ENCODE assay signal across 16 cellular contexts in the genomic region with DNA sequence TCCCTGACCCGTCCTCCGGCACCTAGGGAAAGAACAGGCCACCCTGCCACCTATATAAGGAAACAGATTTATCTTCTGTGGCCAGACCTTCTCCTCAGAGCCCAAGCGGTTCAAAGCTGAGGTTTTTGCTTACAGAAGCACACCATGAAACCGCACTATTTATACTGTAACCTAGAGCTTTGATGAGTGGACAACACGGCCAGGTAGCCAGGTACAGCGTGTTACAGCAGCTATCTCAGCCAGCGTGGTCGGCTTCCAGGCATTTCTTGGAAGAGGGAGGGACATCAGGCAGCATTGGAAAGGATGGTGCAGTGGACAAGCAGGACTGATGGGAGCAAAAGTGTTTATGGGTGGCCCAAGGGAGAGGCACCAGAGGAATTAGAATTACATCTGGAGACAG. TPM values are rescaled to one million over a fixed set of nuclear protein-coding genes. Genes with fewer than 3 reads are reported as not detected.
DNase-seq lines count a peak whose midpoint lies in the region; ATAC-seq and TF ChIP-seq lines count a peak whose summit lies in the region.
"Had no signal": no experiment of that assay in that cellular context is flagged by ENCODE, and none has a peak within 500 bp of the region (broad histone marks: within the 10 kb centered on the region; RNA-seq: fewer than 3 reads in every experiment).

No MANE protein-coding gene starts in this region.

- no peaks in the 10 kb centered on the region for H3K27me3 Mint-ChIP-seq in MCF 10A (ENCODE audit: insufficient read depth, unreplicated experiment)
- H3K27me3 Mint-ChIP-seq in endothelial cell (ENCODE audit: unreplicated experiment): peaks cover 7% of the 10 kb centered on the region
- no peaks in the 10 kb centered on the region for H3K27me3 Mint-ChIP-seq in neural crest cell (ENCODE audit: low read depth)
- H3K27me3 Mint-ChIP-seq in type B pancreatic cell: no peaks in the 10 kb centered on the region
- H3K27me3 Mint-ChIP-seq in activated CD8-positive, alpha-beta T cell treated with anti-CD3 and anti-CD28 coated beads, Interleukin-2, amount 10 ng/mL, durations not matched to agents 7 days and 5 days (ENCODE audit: low read depth): no peaks in the 10 kb centered on the region

- H3K4me1 Mint-ChIP-seq in MCF 10A (ENCODE audit: insufficient read depth, unreplicated experiment): peaks cover 20% of the 10 kb centered on the region
- H3K4me1 Mint-ChIP-seq in endothelial cell (ENCODE audit: unreplicated experiment): peaks cover 8% of the 10 kb centered on the region
- H3K4me1 Mint-ChIP-seq in neural crest cell: no peaks in the 10 kb centered on the region
- no peaks in the 10 kb centered on the region for H3K4me1 Mint-ChIP-seq in type B pancreatic cell (ENCODE audit: unreplicated experiment)
- H3K4me1 Mint-ChIP-seq in activated CD8-positive, alpha-beta T cell treated with anti-CD3 and anti-CD28 coated beads, Interleukin-2, amount 10 ng/mL, durations not matched to agents 7 days and 5 days (ENCODE audit: low read depth): no peaks in the 10 kb centered on the region

- H3K9ac ChIP-seq in mammary epithelial cell (ENCODE audit: insufficient read depth, low read length): no peak overlapping the region

- H2AFZ ChIP-seq in mammary epithelial cell (ENCODE audit: low read depth, low read length): no peak overlapping the region
- H2AFZ ChIP-seq: GM23338 had no signal

- CTCF ChIA-PET in MCF 10A (lab: Yijun Ruan, JAX) (interaction anchor here (0.6 to 1.4 kb wide), 4 partner anchors 14 to 26 kb away, joined by 3 to 4 read pairs (median 4); no protein-coding TSS in a partner anchor), mammary epithelial cell (lab: Charles Lee; ENCODE audit: low non-redundant PET) (no interaction called here)
- CTCF ChIA-PET in activated CD8-positive, alpha-beta T cell treated with anti-CD3 and anti-CD28 coated beads, Interleukin-2, amount 10 ng/mL, durations not matched to agents 7 days and 5 days (lab: Charles Lee): no interaction called here

- no peaks in the 10 kb centered on the region for H4K20me1 ChIP-seq in mammary epithelial cell (ENCODE audit: insufficient read depth, low read length)

- H3K9me3 ChIP-seq in mammary epithelial cell (replicated peaks; ENCODE audit: insufficient read depth, low read length): no peaks in the 10 kb centered on the region

- H3K9me3 Mint-ChIP-seq in MCF 10A (ENCODE audit: unreplicated experiment) (no peaks in the 10 kb centered on the region), endothelial cell (ENCODE audit: unreplicated experiment) (no peaks in the 10 kb centered on the region), neural crest cell (no peaks in the 10 kb centered on the region), type B pancreatic cell (no peaks in the 10 kb centered on the region)
- H3K9me3 Mint-ChIP-seq in activated CD8-positive, alpha-beta T cell treated with anti-CD3 and anti-CD28 coated beads, Interleukin-2, amount 10 ng/mL, durations not matched to agents 7 days and 5 days (ENCODE audit: insufficient read depth): no peaks in the 10 kb centered on the region
- H3K9me3 Mint-ChIP-seq: CD14-positive monocyte; CD8-positive, alpha-beta T cell; GM23338; H9 had no signal

- BruUV-seq in MCF 10A (replicated peaks; lab: Mats Ljungman, UMichigan) (no TSS peak), mammary epithelial cell (replicated peaks; lab: Mats Ljungman, UMichigan) (no TSS peak)

- no peaks in the 10 kb centered on the region for H3K79me2 ChIP-seq in mammary epithelial cell (ENCODE audit: insufficient read depth, low read length)

- intact Hi-C loops in MCF 10A (cut with micrococcal nuclease): no loop called here
- intact Hi-C loops in mammary epithelial cell (cut with micrococcal nuclease): no loop called here

- no peak overlapping the region for H3K27ac ChIP-seq in mammary epithelial cell (ENCODE audit: insufficient read depth, low read depth, low read length)
- H3K27ac ChIP-seq: 22Rv1 had no signal

- H3K27ac Mint-ChIP-seq in MCF 10A (ENCODE audit: low read depth, unreplicated experiment) (peak overlapping the region; percentile 75), endothelial cell (ENCODE audit: unreplicated experiment) (peak overlapping the region; percentile 16), neural crest cell (ENCODE audit: unreplicated experiment) (peak overlapping the region; percentile 28), type B pancreatic cell (peak overlapping the region; percentile 41)
- no peak overlapping the region for H3K27ac Mint-ChIP-seq in activated CD8-positive, alpha-beta T cell treated with anti-CD3 and anti-CD28 coated beads, Interleukin-2, amount 10 ng/mL, durations not matched to agents 7 days and 5 days
- H3K27ac Mint-ChIP-seq: CD14-positive monocyte; CD8-positive, alpha-beta T cell; GM23338 had no signal

- no peak overlapping the region for H3K4me3 Mint-ChIP-seq in MCF 10A (ENCODE audit: unreplicated experiment)
- H3K4me3 Mint-ChIP-seq in endothelial cell (ENCODE audit: unreplicated experiment): no peak overlapping the region
- no peak overlapping the region for H3K4me3 Mint-ChIP-seq in neural crest cell
- H3K4me3 Mint-ChIP-seq in type B pancreatic cell: no peak overlapping the region
- no peak overlapping the region for H3K4me3 Mint-ChIP-seq in activated CD8-positive, alpha-beta T cell treated with anti-CD3 and anti-CD28 coated beads, Interleukin-2, amount 10 ng/mL, durations not matched to agents 7 days and 5 days
- H3K4me3 Mint-ChIP-seq: CD14-positive monocyte; CD8-positive, alpha-beta T cell; GM23338; H9 had no signal

- TF ChIP-seq CTCF in MCF 10A (IDR thresholded peaks at IDR 0.05; ENCODE audit: unreplicated experiment) (no peak), mammary epithelial cell (conservative IDR thresholded peaks at IDR 0.05 in 1 of 2, IDR thresholded peaks at IDR 0.05 in 1 of 2; ENCODE audit: extremely low read depth in 1 of 2, insufficient read depth in 1 of 2, low read depth in 1 of 2, low read length in 2 of 2) (no peak), endothelial cell (IDR thresholded peaks at IDR 0.05; ENCODE audit: unreplicated experiment) (no peak), neural crest cell (conservative IDR thresholded peaks at IDR 0.05) (no peak), type B pancreatic cell (conservative IDR thresholded peaks at IDR 0.05) (no peak)

- ATAC-seq in GM19463 (IDR thresholded peaks at IDR 0.05; ENCODE audit: unreplicated experiment) (no peak), GM19455 (IDR thresholded peaks at IDR 0.05; ENCODE audit: unreplicated experiment) (no peak)
- no peak for ATAC-seq in activated CD8-positive, alpha-beta T cell treated with anti-CD3 and anti-CD28 coated beads, Interleukin-2, amount 10 ng/mL, durations not matched to agents 7 days and 5 days
- ATAC-seq: CD8-positive, alpha-beta T cell; GM23338 had no signal

- dilution Hi-C loops in mammary epithelial cell (cut with HindIII; ENCODE audit: low sequenced_read_pairs): no loop called here

- WGBS in mammary epithelial cell (ENCODE audit: low coverage, missing lambda C conversion rate): 95% methylated on average over 8 of the region's 8 CpGs

- H3K4me3 ChIP-seq in mammary epithelial cell (replicated peaks in 1 of 3; ENCODE audit: insufficient read depth in 1 of 3, low read depth in 2 of 3, low read length in 3 of 3): no peak overlapping the region
- H3K4me3 ChIP-seq: GM23338 had no signal

- H3K4me2 ChIP-seq in mammary epithelial cell (ENCODE audit: insufficient read depth, low read depth, low read length): no peak overlapping the region
- H3K4me2 ChIP-seq: GM23338 had no signal

- POLR2A ChIA-PET in MCF 10A (lab: Yijun Ruan, JAX): interaction anchor here (0.5 to 0.8 kb wide), 2 partner anchors 13 to 613 kb away, joined by 3 read pairs; no protein-coding TSS in a partner anchor
- POLR2A ChIA-PET in activated CD8-positive, alpha-beta T cell treated with anti-CD3 and anti-CD28 coated beads, Interleukin-2, amount 10 ng/mL, durations not matched to agents 7 days and 5 days (lab: Charles Lee): no interaction called here

- DNase-seq in MCF 10A (ENCODE audit: unreplicated experiment) (no peak), mammary epithelial cell (no peak), endothelial cell (ENCODE audit: low spot score) (no peak), neural crest cell (ENCODE audit: low read depth, low spot score) (no peak), type B pancreatic cell (ENCODE audit: extremely low spot score, unreplicated experiment) (no peak)
- DNase-seq in activated CD8-positive, alpha-beta T cell treated with anti-CD3 and anti-CD28 coated beads, Interleukin-2, amount 10 ng/mL, durations not matched to agents 7 days and 5 days: no peak
- DNase-seq: CD8-positive, alpha-beta T cell; COR-L47; DND-41; GF-D8; H9 had no signal

- H3K36me3 Mint-ChIP-seq in MCF 10A (ENCODE audit: insufficient read depth, unreplicated experiment) (peaks cover 5% of the 10 kb centered on the region), endothelial cell (ENCODE audit: low read depth, unreplicated experiment) (peaks cover 40% of the 10 kb centered on the region), neural crest cell (ENCODE audit: low read depth) (peaks cover 8% of the 10 kb centered on the region), type B pancreatic cell (peaks cover 17% of the 10 kb centered on the region)
- no peaks in the 10 kb centered on the region for H3K36me3 Mint-ChIP-seq in activated CD8-positive, alpha-beta T cell treated with anti-CD3 and anti-CD28 coated beads, Interleukin-2, amount 10 ng/mL, durations not matched to agents 7 days and 5 days (ENCODE audit: low read depth)
- H3K36me3 Mint-ChIP-seq: CD8-positive, alpha-beta T cell had no signal

- H3K36me3 ChIP-seq in mammary epithelial cell (ENCODE audit: insufficient read depth, low read length): no peaks in the 10 kb centered on the region

- H3K4me1 ChIP-seq in mammary epithelial cell (ENCODE audit: insufficient read depth, low read length): peaks cover 16% of the 10 kb centered on the region

- in situ Hi-C loops in mammary epithelial cell (cut with MboI; ENCODE audit: low sequenced_read_pairs in 2 of 2): no loop called here

- H3K27me3 ChIP-seq in mammary epithelial cell (ENCODE audit: insufficient read depth, low read length): no peaks in the 10 kb centered on the region

RNA-seq across cellular contexts. Expression of a gene that starts 34.4 kb away (rescaled TPM):
- 31.1 and 52.8 TPM in 2 replicates for total RNA-seq in MCF 10A (2022)
- 10 to 100 TPM; 15.2 to 29.3 TPM for total RNA-seq in mammary epithelial cell
- 23.0 TPM for polyA plus RNA-seq in mammary epithelial cell
- polyA minus RNA-seq in mammary epithelial cell: 119 TPM
- total RNA-seq in endothelial cell (ENCODE audit: unreplicated experiment): 93.5 TPM
- total RNA-seq in neural crest cell: 54.8 and 56.4 TPM in 2 replicates
- total RNA-seq in type B pancreatic cell (ENCODE audit: low replicate concordance): 27.4 and 40.4 TPM in 2 replicates
- total RNA-seq in activated CD8-positive, alpha-beta T cell treated with anti-CD3 and anti-CD28 coated beads, Interleukin-2, amount 10 ng/mL, durations not matched to agents 7 days and 5 days: 1 to 10 TPM; 5.3 to 6.8 TPM
